In the genomic region with DNA sequence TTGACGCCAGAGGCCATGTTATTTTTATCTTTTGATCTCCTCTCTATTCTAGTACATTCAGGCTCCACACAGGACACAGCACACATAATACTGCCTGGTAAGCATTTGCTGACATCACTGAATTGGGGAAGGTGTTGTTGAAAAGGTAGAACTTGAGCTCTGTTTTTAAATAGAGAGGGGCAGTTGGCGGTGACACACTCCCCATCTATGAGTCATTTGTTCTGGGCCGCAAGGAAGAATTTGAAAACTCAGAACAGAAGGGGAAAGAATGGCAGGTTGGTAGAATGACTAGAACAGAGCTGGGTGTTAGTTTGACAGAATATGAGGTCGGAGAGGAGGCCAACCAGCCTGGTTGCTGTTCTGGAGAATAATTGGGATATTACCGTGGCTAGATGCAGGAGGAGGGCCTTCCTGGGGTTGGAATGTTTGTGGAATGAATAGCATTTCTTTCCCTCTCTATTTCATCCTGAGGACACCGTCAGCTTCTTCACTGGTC, we compare ENCODE assay signal across 13 cellular contexts. TPM values are rescaled to one million over a fixed set of nuclear protein-coding genes. Genes with fewer than 3 reads are reported as not detected.
A peak's percentile ranks its signal among the peaks of the same experiment; 100 is the strongest.
DNase-seq lines count a peak whose midpoint lies in the region; ATAC-seq and TF ChIP-seq lines count a peak whose summit lies in the region.
"Had no signal": no experiment of that assay in that cellular context is flagged by ENCODE, and none has a peak within 500 bp of the region (broad histone marks: within the 10 kb centered on the region; RNA-seq: fewer than 3 reads in every experiment).

No MANE protein-coding gene starts in this region.

- in situ Hi-C loops in ACHN (cut with HindIII; ENCODE audit: low pct_ligation_motif_present, low pct_unique_long_range_greater_than_20kb, low sequenced_read_pairs) (no loop called here), mammary epithelial cell (cut with MboI; ENCODE audit: low sequenced_read_pairs in 2 of 2) (no loop called here)

- peaks cover 9% of the 10 kb centered on the region for H3K4me1 Mint-ChIP-seq in glutamatergic neuron (ENCODE audit: low read depth, unreplicated experiment)
- H3K4me1 Mint-ChIP-seq: activated CD4-positive, alpha-beta T cell treated with anti-CD3 and anti-CD28 coated beads, Interleukin-2, amount 10 ng/mL, durations not matched to agents 7 days and 5 days had no signal

- H3K36me3 Mint-ChIP-seq in glutamatergic neuron (ENCODE audit: unreplicated experiment), result no peaks in the 10 kb centered on the region

- no peaks in the 10 kb centered on the region for H3K79me2 ChIP-seq in mammary epithelial cell (ENCODE audit: insufficient read depth, low read length)

- dilution Hi-C loops in mammary epithelial cell (cut with HindIII; ENCODE audit: low sequenced_read_pairs), result loop anchor here (5.0 kb wide), 2 partner anchors 39 to 84 kb away; no protein-coding TSS in a partner anchor

- H4K20me1 ChIP-seq in mammary epithelial cell (ENCODE audit: insufficient read depth, low read length), result no peaks in the 10 kb centered on the region

- H3K4me3 ChIP-seq in mammary epithelial cell (replicated peaks in 1 of 3; ENCODE audit: insufficient read depth in 1 of 3, low read depth in 2 of 3, low read length in 3 of 3) (peak overlapping the region in 1 of 3 experiments; percentile 26), mucosa of descending colon (no peak overlapping the region)

- peak; percentile 34 for ATAC-seq in mucosa of descending colon
- ATAC-seq in HG03521 (IDR thresholded peaks at IDR 0.05; ENCODE audit: unreplicated experiment), result no peak

- H3K36me3 ChIP-seq in mammary epithelial cell (ENCODE audit: insufficient read depth, low read length), result no peaks in the 10 kb centered on the region
- no peaks in the 10 kb centered on the region for H3K36me3 ChIP-seq in mucosa of descending colon (ENCODE audit: low read depth)

- peak overlapping the region; percentile 95 for H3K27ac ChIP-seq in mammary epithelial cell (ENCODE audit: insufficient read depth, low read depth, low read length)

- intact Hi-C loops in mammary epithelial cell (cut with micrococcal nuclease), result loop anchor here (2.0 kb wide), 1 partner anchor 19 kb away; no protein-coding TSS in a partner anchor
- intact Hi-C loops in mucosa of descending colon (cut with DNase I, micrococcal nuclease), result no loop called here

- CTCF ChIA-PET in mammary epithelial cell (lab: Charles Lee; ENCODE audit: low non-redundant PET), result interaction anchor here (0.6 kb wide), 1 partner anchor 11 kb away, joined by 3 read pairs; no protein-coding TSS in a partner anchor

- peaks cover 42% of the 10 kb centered on the region for H3K4me1 ChIP-seq in mammary epithelial cell (ENCODE audit: insufficient read depth, low read length)
- peaks cover 18% of the 10 kb centered on the region for H3K4me1 ChIP-seq in mucosa of descending colon (ENCODE audit: low read depth)

- peak overlapping the region; percentile 83 for H3K9ac ChIP-seq in mammary epithelial cell (ENCODE audit: insufficient read depth, low read length)

- H3K27me3 Mint-ChIP-seq in glutamatergic neuron (ENCODE audit: unreplicated experiment), result peaks cover 7% of the 10 kb centered on the region

- 7% methylated on average over 6 of the region's 6 CpGs for WGBS in mammary epithelial cell (ENCODE audit: low coverage, missing lambda C conversion rate)

- H3K4me2 ChIP-seq in mammary epithelial cell (ENCODE audit: insufficient read depth, low read depth, low read length), result peak overlapping the region; percentile 67

- H3K4me3 Mint-ChIP-seq in glutamatergic neuron (ENCODE audit: unreplicated experiment), result no peak overlapping the region
- H3K4me3 Mint-ChIP-seq: activated CD4-positive, alpha-beta T cell treated with anti-CD3 and anti-CD28 coated beads, Interleukin-2, amount 10 ng/mL, durations not matched to agents 7 days and 5 days had no signal

- DNase-seq in ACHN (peak; percentile 56), HT-29 (ENCODE audit: low spot score) (peak; percentile 48), mammary epithelial cell (peak; percentile 95), mucosa of descending colon (no peak), glutamatergic neuron (no peak)
- DNase-seq in central memory CD4-positive, alpha-beta T cell, result no peak
- DNase-seq in activated CD4-positive, alpha-beta T cell treated with anti-CD3 and anti-CD28 coated beads for 1 hour, result no peak
- DNase-seq: activated CD4-positive, alpha-beta T cell treated with anti-CD3 and anti-CD28 coated beads, Interleukin-2, amount 10 ng/mL, durations not matched to agents 7 days and 5 days; GF-D8; head of caudate nucleus; NCI-H1436 treated with DMSO at 0.1 percent for 48 hours; stimulated activated CD4-positive, alpha-beta T cell treated with anti-CD3 and anti-CD28 coated beads, Interleukin-4, amount 100 ng/mL, for 4 hours had no signal

- H3K27ac Mint-ChIP-seq in glutamatergic neuron (ENCODE audit: unreplicated experiment), result no peak overlapping the region
- H3K27ac Mint-ChIP-seq: activated CD4-positive, alpha-beta T cell treated with anti-CD3 and anti-CD28 coated beads, Interleukin-2, amount 10 ng/mL, durations not matched to agents 7 days and 5 days had no signal

- no TSS peak for BruUV-seq in mammary epithelial cell (replicated peaks; lab: Mats Ljungman, UMichigan)

- no peaks in the 10 kb centered on the region for H3K9me3 Mint-ChIP-seq in glutamatergic neuron (ENCODE audit: unreplicated experiment)
- H3K9me3 Mint-ChIP-seq: activated CD4-positive, alpha-beta T cell treated with anti-CD3 and anti-CD28 coated beads, Interleukin-2, amount 10 ng/mL, durations not matched to agents 7 days and 5 days had no signal

- peak overlapping the region; percentile 41 for H2AFZ ChIP-seq in mammary epithelial cell (ENCODE audit: low read depth, low read length)

- H3K27me3 ChIP-seq in mammary epithelial cell (ENCODE audit: insufficient read depth, low read length), result no peaks in the 10 kb centered on the region

- TF ChIP-seq CTCF in mammary epithelial cell (conservative IDR thresholded peaks at IDR 0.05 in 1 of 2, IDR thresholded peaks at IDR 0.05 in 1 of 2; ENCODE audit: extremely low read depth in 1 of 2, insufficient read depth in 1 of 2, low read depth in 1 of 2, low read length in 2 of 2) (no peak), mucosa of descending colon (IDR thresholded peaks at IDR 0.05) (no peak), glutamatergic neuron (IDR thresholded peaks at IDR 0.05; ENCODE audit: partially characterized antibody, unreplicated experiment) (no peak)

- no peaks in the 10 kb centered on the region for H3K9me3 ChIP-seq in mammary epithelial cell (replicated peaks; ENCODE audit: insufficient read depth, low read length)
- H3K9me3 ChIP-seq in mucosa of descending colon, result no peaks in the 10 kb centered on the region

RNA-seq across cellular contexts. Expression of gene ERRFI1, which starts 52.1 kb away (rescaled TPM):
- 76.1 and 76.5 TPM in 2 replicates for total RNA-seq in HT-29 (2014; rRNA removed; shearing (Covaris generic))
- total RNA-seq in mammary epithelial cell, result 100 to 1,000 TPM in 1 of 2 donors, 10 to 100 TPM in 1; 38.8 to 150 TPM
- 115 TPM for polyA plus RNA-seq in mammary epithelial cell
- polyA minus RNA-seq in mammary epithelial cell, result 99.8 TPM
- total RNA-seq in mucosa of descending colon, result 10 to 100 TPM; 48.5 to 84.0 (median 50.2) TPM
- total RNA-seq in glutamatergic neuron (ENCODE audit: unreplicated experiment), result 11.8 TPM

Comparison
In these comparisons a context has a peak if more than half of its experiments do, and no peak if none do; other contexts are left out.
1. DNase-seq: peak in ACHN (single experiment), HT-29 (single experiment) and mammary epithelial cell (single experiment); none in mucosa of descending colon (0 of 3), glutamatergic neuron (single experiment), central memory CD4-positive, alpha-beta T cell (single experiment) and activated CD4-positive, alpha-beta T cell treated with anti-CD3 and anti-CD28 coated beads for 1 hour (single experiment).